9 cellular contexts compared by ENCODE assay signal in genomic region chr22:38317237-38317994, GRCh38. TPM values are rescaled to one million over a fixed set of nuclear protein-coding genes. Genes with fewer than 3 reads are reported as not detected.
DNase-seq lines count a peak whose midpoint lies in the region; ATAC-seq, FAIRE-seq and TF ChIP-seq lines count a peak whose summit lies in the region.
"Had no signal": no experiment of that assay in that cellular context is flagged by ENCODE, and none has a peak within 500 bp of the region (broad histone marks: within the 10 kb centered on the region; RNA-seq: fewer than 3 reads in every experiment).

Gene CSNK1E (minus strand): TSS chr22:38317433. CDS start chr22:38314157, 3,276 bp downstream.

- H3K9me3 ChIP-seq in ascending aorta (no peaks in the 10 kb centered on the region), right atrium auricular region (no peaks in the 10 kb centered on the region), psoas muscle (no peaks in the 10 kb centered on the region)

- no peak for FAIRE-seq in urothelium cell line (lab: Jason Lieb, UNC)
- FAIRE-seq: A204.1 had no signal

- no peaks in the 10 kb centered on the region for H3K27me3 ChIP-seq in ascending aorta
- no peaks in the 10 kb centered on the region for H3K27me3 ChIP-seq in right atrium auricular region
- no peaks in the 10 kb centered on the region for H3K27me3 ChIP-seq in psoas muscle (ENCODE audit: insufficient read depth in 3 of 3, low read length in 2 of 3)

- 2 to 10% (median 5%) methylated on average over 20 to 80 of the region's 80 CpGs for WGBS in psoas muscle, 3 donors

- H3K4me1 ChIP-seq in ascending aorta: peaks cover 10 to 36% of the 10 kb centered on the region in 2 donors
- H3K4me1 ChIP-seq in right atrium auricular region: peaks cover 0 to 52% of the 10 kb centered on the region in 2 donors
- H3K4me1 ChIP-seq in psoas muscle: peaks cover 30% of the 10 kb centered on the region

- H3K27ac ChIP-seq in ascending aorta: peak within 1 kb of the TSS; percentile 97 to 100
- H3K27ac ChIP-seq in right atrium auricular region: peak within 1 kb of the TSS; percentile 98 to 99
- peak within 1 kb of the TSS; percentile 96 for H3K27ac ChIP-seq in psoas muscle

- H3K36me3 ChIP-seq in ascending aorta (peaks cover 0 to 2% of the 10 kb centered on the region in 2 donors), right atrium auricular region (peaks cover 7% of the 10 kb centered on the region), psoas muscle (ENCODE audit: insufficient read depth in 1 of 2, low read depth in 1 of 2) (peaks cover 0 to 4% of the 10 kb centered on the region in 2 donors)

- H3K4me3 ChIP-seq in ascending aorta: peak within 1 kb of the TSS; percentile 69 to 92
- peak within 1 kb of the TSS; percentile 81 to 82 for H3K4me3 ChIP-seq in right atrium auricular region
- H3K4me3 ChIP-seq in psoas muscle: peak within 1 kb of the TSS; percentile 76

- ATAC-seq in psoas muscle: peak; percentile 68 to 79 (median 74)

- peak; percentile 81 for DNase-seq in DMS 273 (lab: John Stamatoyannopoulos, UW; ENCODE audit: unreplicated experiment)
- DNase-seq in DMS 273 treated with DMSO at 0.1 percent for 48 hours (lab: John Stamatoyannopoulos, UW): no peak
- peak; percentile 85 for DNase-seq in HuH-7 (ENCODE audit: low spot score)
- peak; percentile 59 to 81 (median 63) for DNase-seq in T-helper 2 cell
- DNase-seq in ascending aorta (ENCODE audit: low spot score in 2 of 2): peak; percentile 31 to 88
- DNase-seq in right atrium auricular region (ENCODE audit: low spot score): peak; percentile 83
- peak; percentile 85 to 90 for DNase-seq in psoas muscle
- peak; percentile 88 for DNase-seq in urothelium cell line (ENCODE audit: low spot score)

- TF ChIP-seq CTCF in ascending aorta (IDR thresholded peaks at IDR 0.05) (no peak), right atrium auricular region (IDR thresholded peaks at IDR 0.05) (no peak), psoas muscle (IDR thresholded peaks at IDR 0.05) (no peak)

- intact Hi-C loops in ascending aorta (cut with DNase I) (loop anchor here (5.0 to 10.0 kb wide), 2 partner anchors 190 to 473 kb away; partner anchors contain the start of genes ANKRD54, DDX17 and EIF3L), psoas muscle (cut with DNase I) (loop anchor here in 1 of 2 donors (2.0 to 5.0 kb wide), 2 partner anchors 45 to 115 kb away; partner anchors contain the start of gene TMEM184B)

RNA-seq across cellular contexts. Expression of gene CSNK1E, which starts in this region (rescaled TPM):
- total RNA-seq in ascending aorta (185 TPM), right atrium auricular region (10 to 100 TPM; 41.8 to 78.8 TPM), psoas muscle (10 to 100 TPM; 41.4 to 61.8 (median 49.0) TPM)
- polyA plus RNA-seq in psoas muscle: 100 to 1,000 TPM in 1 of 3 donors, 10 to 100 TPM in 2; 33.4 to 193 (median 63.6) TPM
